Comparison of ENCODE assay signal across 7 cellular contexts in the genomic region with DNA sequence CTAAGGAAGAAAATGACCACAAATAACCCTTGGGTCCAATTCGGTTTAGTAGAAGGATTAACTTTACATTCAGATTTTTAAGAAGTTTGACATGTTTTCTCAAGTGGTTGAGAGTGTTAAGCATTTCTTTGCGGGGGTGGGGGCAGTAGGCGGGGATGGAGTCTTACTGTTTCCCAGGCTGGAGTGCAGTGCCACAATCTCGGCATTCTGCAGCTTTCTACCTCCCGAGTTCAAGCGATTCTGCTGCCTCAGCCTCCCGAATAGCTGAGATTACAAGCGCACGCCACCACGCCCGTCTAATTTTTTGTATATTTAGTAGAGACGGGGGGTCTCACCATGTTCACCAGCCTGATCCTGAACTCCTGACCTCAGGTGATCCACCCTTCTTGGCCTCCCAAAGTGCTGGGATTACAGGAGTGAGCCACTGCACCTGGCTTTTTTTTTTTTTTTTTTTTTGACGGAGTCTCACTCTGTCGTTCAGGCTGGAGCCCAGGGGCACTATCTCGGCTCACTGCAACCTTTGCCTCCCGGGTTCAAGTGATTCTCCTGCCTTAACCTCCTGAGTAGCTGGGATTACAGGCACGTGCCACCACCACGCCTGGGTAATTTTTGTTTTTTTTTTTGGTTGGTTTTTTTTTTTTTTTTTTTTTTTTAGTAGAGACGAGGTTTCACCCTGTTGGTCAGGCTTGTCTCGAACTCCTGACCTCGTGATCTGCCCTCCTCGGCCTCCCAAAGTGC. TPM values are rescaled to one million over a fixed set of nuclear protein-coding genes. Genes with fewer than 3 reads are reported as not detected.
A peak's percentile ranks its signal among the peaks of the same experiment; 100 is the strongest.
DNase-seq lines count a peak whose midpoint lies in the region; ATAC-seq and TF ChIP-seq lines count a peak whose summit lies in the region.
"Not testable (repeated sequence)": the region's sequence is repeated elsewhere in the genome, so short reads cannot be mapped to it uniquely, and the experiment has no call there.

No MANE protein-coding gene starts in this region.

- CTCF ChIA-PET in CD8-positive, alpha-beta T cell (lab: Charles Lee) = interaction anchor here (0.7 to 2.5 kb wide), 4 partner anchors 11 to 56 kb away, joined by 3 to 11 read pairs (median 4); no protein-coding TSS in a partner anchor

- not testable (repeated sequence) for DNase-seq in CD8-positive, alpha-beta T cell; T-helper 17 cell; left lung; nephron progenitor cell; transverse colon
- DNase-seq in retinal pigment epithelial cell (ENCODE audit: low read depth) = peak; percentile 40

- not testable (repeated sequence) for H3K9me3 ChIP-seq in CD8-positive, alpha-beta T cell (ENCODE audit: low read length); T-helper 17 cell (ENCODE audit: control insufficient read depth, low read length, poor library complexity, severe bottlenecking); gastroesophageal sphincter; left lung; transverse colon

- peaks cover 63% of the 10 kb centered on the region for H3K4me1 ChIP-seq in CD8-positive, alpha-beta T cell (ENCODE audit: insufficient read depth, low read length)
- H3K4me1 ChIP-seq in gastroesophageal sphincter = peaks cover 23 to 100% (median 68%) of the 10 kb centered on the region in 3 donors
- peaks cover 57 to 93% of the 10 kb centered on the region in 2 donors for H3K4me1 ChIP-seq in left lung
- peaks cover 43 to 94% (median 72%) of the 10 kb centered on the region in 4 donors for H3K4me1 ChIP-seq in transverse colon

- WGBS in gastroesophageal sphincter (ENCODE audit: low coverage in 1 of 2), 2 donors = 47 to 50% methylated on average over 8 to 14 of the region's 22 CpGs
- 48 to 56% methylated on average over 8 to 22 of the region's 22 CpGs for WGBS in transverse colon (ENCODE audit: low coverage in 1 of 2), 2 donors

- TF ChIP-seq EP300 in gastroesophageal sphincter (IDR thresholded peaks at IDR 0.05); transverse colon (IDR thresholded peaks at IDR 0.05; ENCODE audit: low read depth): not testable (repeated sequence)

- H3K27ac Mint-ChIP-seq in CD8-positive, alpha-beta T cell = peak overlapping the region; percentile 49
- H3K27ac Mint-ChIP-seq in T-helper 17 cell = not testable (repeated sequence)
- peak overlapping the region; percentile 74 for H3K27ac Mint-ChIP-seq in nephron progenitor cell

- intact Hi-C loops in CD8-positive, alpha-beta T cell (cut with DNase I, micrococcal nuclease); left lung (cut with DNase I); transverse colon (cut with DNase I; ENCODE audit: low total_unique reads): not testable (repeated sequence)

- not testable (repeated sequence) for H3K9me3 Mint-ChIP-seq in CD8-positive, alpha-beta T cell; nephron progenitor cell

- ATAC-seq in CD8-positive, alpha-beta T cell; T-helper 17 cell; gastroesophageal sphincter: not testable (repeated sequence)
- peak; percentile 51 for ATAC-seq in left lung

- H3K4me3 ChIP-seq in CD8-positive, alpha-beta T cell (ENCODE audit: low read depth, low read length); gastroesophageal sphincter; left lung; retinal pigment epithelial cell (ENCODE audit: low read length); transverse colon: not testable (repeated sequence)

- not testable (repeated sequence) for H3K36me3 Mint-ChIP-seq in CD8-positive, alpha-beta T cell; T-helper 17 cell (ENCODE audit: low read depth)
- H3K36me3 Mint-ChIP-seq in nephron progenitor cell (ENCODE audit: low read depth) = peaks cover 46% of the 10 kb centered on the region

- H3K27me3 Mint-ChIP-seq in CD8-positive, alpha-beta T cell (ENCODE audit: low read depth); T-helper 17 cell; nephron progenitor cell (ENCODE audit: low read depth, poor library complexity): not testable (repeated sequence)

- H3K27ac ChIP-seq in CD8-positive, alpha-beta T cell (ENCODE audit: low read depth, low read length); left lung: not testable (repeated sequence)
- H3K27ac ChIP-seq in gastroesophageal sphincter = peak overlapping the region in 3 of 4 donors; percentile 12 to 77 (median 27)
- peak overlapping the region in 3 of 4 donors; percentile 3 to 30 (median 4) for H3K27ac ChIP-seq in transverse colon

- H3K4me3 Mint-ChIP-seq in CD8-positive, alpha-beta T cell; nephron progenitor cell: not testable (repeated sequence)
- H3K4me3 Mint-ChIP-seq in T-helper 17 cell = peak overlapping the region; percentile 66

- not testable (repeated sequence) for TF ChIP-seq CTCF in CD8-positive, alpha-beta T cell (IDR thresholded peaks at IDR 0.05); gastroesophageal sphincter (IDR thresholded peaks at IDR 0.05); left lung (IDR thresholded peaks at IDR 0.05); nephron progenitor cell (IDR thresholded peaks at IDR 0.05); retinal pigment epithelial cell (conservative IDR thresholded peaks at IDR 0.05; ENCODE audit: low read depth, low read length); transverse colon (IDR thresholded peaks at IDR 0.05)

- peaks cover 65% of the 10 kb centered on the region for H3K4me1 Mint-ChIP-seq in CD8-positive, alpha-beta T cell (ENCODE audit: low read depth)
- H3K4me1 Mint-ChIP-seq in T-helper 17 cell = peaks cover 29% of the 10 kb centered on the region
- H3K4me1 Mint-ChIP-seq in nephron progenitor cell = peaks cover 29% of the 10 kb centered on the region

- in situ Hi-C loops in transverse colon (cut with MboI; ENCODE audit: low pct_ligation_motif_present in 1 of 4, low pct_unique_long_range_greater_than_20kb in 1 of 4, low sequenced_read_pairs in 3 of 4) = loop anchor here in 1 of 4 donors (25.0 kb wide), 1 partner anchor 125 kb away; the partner anchor contains the start of gene INPP5K

- not testable (repeated sequence) for H3K27me3 ChIP-seq in CD8-positive, alpha-beta T cell (ENCODE audit: insufficient read depth, low read length); gastroesophageal sphincter; left lung; transverse colon

- TF ChIP-seq POLR2A in gastroesophageal sphincter (IDR thresholded peaks at IDR 0.05); transverse colon (IDR thresholded peaks at IDR 0.05): not testable (repeated sequence)

- POLR2A ChIA-PET in CD8-positive, alpha-beta T cell (lab: Charles Lee) = interaction anchor here (1.0 to 1.2 kb wide), 2 partner anchors 10 to 75 kb away, joined by 3 to 5 read pairs; no protein-coding TSS in a partner anchor

- H3K36me3 ChIP-seq in CD8-positive, alpha-beta T cell (ENCODE audit: insufficient read depth, low read length); gastroesophageal sphincter; transverse colon: not testable (repeated sequence)
- peaks cover 0 to 10% of the 10 kb centered on the region in 2 donors for H3K36me3 ChIP-seq in left lung

RNA-seq across cellular contexts. Expression of gene YWHAE, which starts 12.4 kb away (rescaled TPM):
- 100 to 1,000 TPM; 125 to 134 TPM for total RNA-seq in CD8-positive, alpha-beta T cell
- 100 to 1,000 TPM; 142 to 146 TPM for total RNA-seq in T-helper 17 cell
- total RNA-seq in gastroesophageal sphincter = 100 to 1,000 TPM; 359 to 456 (median 398) TPM
- total RNA-seq in left lung = 100 to 1,000 TPM; 437 to 455 TPM
- total RNA-seq in transverse colon = 1,000 to 10,000 TPM in 1 of 4 donors, 100 to 1,000 TPM in 3; 158 to 2,397 (median 594) TPM
